Comparison of ENCODE assay signal across 18 cellular contexts in the genomic region with DNA sequence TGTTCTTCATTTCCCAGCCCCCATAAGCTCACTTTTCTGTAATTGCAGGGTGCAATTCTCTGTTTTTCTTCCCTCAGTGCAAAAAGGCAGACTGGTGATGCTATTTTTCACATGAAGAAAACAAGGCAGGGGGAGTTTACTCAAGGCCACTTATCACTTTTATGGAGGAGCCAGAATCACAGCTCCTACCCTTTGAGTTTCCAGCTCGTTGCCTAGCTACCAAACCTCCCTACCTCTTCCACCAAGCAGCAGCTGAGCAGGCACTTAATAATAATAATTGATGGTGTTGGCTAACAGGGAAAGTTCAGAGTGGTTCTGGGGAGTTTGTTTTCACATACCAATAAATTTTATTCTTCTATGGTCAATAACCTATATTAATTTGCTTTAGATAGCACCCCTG. TPM values are rescaled to one million over a fixed set of nuclear protein-coding genes. Genes with fewer than 3 reads are reported as not detected.
DNase-seq lines count a peak whose midpoint lies in the region; FAIRE-seq and TF ChIP-seq lines count a peak whose summit lies in the region.
"Had no signal": no experiment of that assay in that cellular context is flagged by ENCODE, and none has a peak within 500 bp of the region (broad histone marks: within the 10 kb centered on the region; RNA-seq: fewer than 3 reads in every experiment).

No MANE protein-coding gene starts in this region.

- H3K4me3 ChIP-seq in uterus: no peak overlapping the region
- H3K4me3 ChIP-seq: GM23248 had no signal

- intact Hi-C loops in uterus (cut with DNase I; ENCODE audit: low total_unique reads): no loop called here

- H3K4me1 ChIP-seq in uterus: peaks cover 0 to 6% of the 10 kb centered on the region in 2 donors

- FAIRE-seq in endometrium (lab: Jason Lieb, UNC): peak; percentile 82
- FAIRE-seq: D721Med, H54, HepG2, HTR-8/SVneo had no signal

- no peak for TF ChIP-seq CTCF in uterus (IDR thresholded peaks at IDR 0.05)

- no peaks in the 10 kb centered on the region for H3K9me3 ChIP-seq in uterus

- no peaks in the 10 kb centered on the region for H3K36me3 ChIP-seq in uterus

- H3K27ac ChIP-seq in uterus: peak overlapping the region; percentile 78 to 81
- H3K27ac ChIP-seq: 22Rv1, GM23248 had no signal

- no peaks in the 10 kb centered on the region for H3K27me3 ChIP-seq in uterus

- no peak for TF ChIP-seq POLR2A in uterus (IDR thresholded peaks at IDR 0.05)

- DNase-seq in DMS 273 (lab: John Stamatoyannopoulos, UW; ENCODE audit: unreplicated experiment) (peak; percentile 14), DMS 273 treated with DMSO at 0.1 percent for 48 hours (lab: John Stamatoyannopoulos, UW) (no peak), NCI-H748 (lab: John Stamatoyannopoulos, UW; ENCODE audit: unreplicated experiment) (peak; percentile 72), NCI-H748 treated with DMSO at 0.1 percent for 48 hours (lab: John Stamatoyannopoulos, UW) (no peak), uterus (peak; percentile 45 to 83), germinal center (ENCODE audit: low spot score) (no peak), SW480 (ENCODE audit: low spot score) (no peak)
- DNase-seq: CD8-positive, alpha-beta T cell; COR-L47; DND-41; GDM1; GM23248 had no signal

RNA-seq across cellular contexts. Expression of gene MPHOSPH6, which starts 31.9 kb away (rescaled TPM):
- 10 to 100 TPM; 18.4 to 55.6 (median 29.8) TPM for total RNA-seq in uterus

Comparison
In these comparisons a context has a peak if more than half of its experiments do, and no peak if none do; other contexts are left out.
1. DNase-seq: peak in DMS 273 (single experiment), NCI-H748 (single experiment) and uterus (2 of 2); none in DMS 273 treated with DMSO at 0.1 percent for 48 hours (single experiment), NCI-H748 treated with DMSO at 0.1 percent for 48 hours (single experiment), germinal center (single experiment) and SW480 (single experiment).